8 cellular contexts compared by ENCODE assay signal in genomic region chr1:120850071-120850530, GRCh38. TPM values are rescaled to one million over a fixed set of nuclear protein-coding genes. Genes with fewer than 3 reads are reported as not detected.
DNase-seq lines count a peak whose midpoint lies in the region; ATAC-seq and TF ChIP-seq lines count a peak whose summit lies in the region.
"Not testable (repeated sequence)": the region's sequence is repeated elsewhere in the genome, so short reads cannot be mapped to it uniquely, and the experiment has no call there.

No MANE protein-coding gene starts in this region.

- H3K9ac ChIP-seq in KMS-11 (peak overlapping the region; percentile 74; the same call in 1 of the 2 replicates), mucosa of stomach (ENCODE audit: low read length) (peak overlapping the region; percentile 73)

- not testable (repeated sequence) for H2AFZ ChIP-seq in KMS-11 (ENCODE audit: low read depth)

- not testable (repeated sequence) for H3K9me3 Mint-ChIP-seq in brain

- WGBS in spleen, 5 donors = 0 to 15% (median 9%) methylated on average over 6 to 11 of the region's 14 CpGs; no CpG with 5 or more reads in 1 of the 5 donors

- not testable (repeated sequence) for H3K4me1 ChIP-seq in KMS-11 (ENCODE audit: low read depth, poor library complexity, severe bottlenecking); mucosa of stomach (ENCODE audit: control insufficient read depth, insufficient read depth, low read length); spleen

- DNase-seq in CD1c-positive myeloid dendritic cell (ENCODE audit: extremely low spot score) = peak; percentile 76
- DNase-seq in GOT3 (lab: John Stamatoyannopoulos, UW) = peak; percentile 14
- DNase-seq in T-helper 17 cell = peak in 1 of 3 donors; percentile 14
- peak; percentile 18 for DNase-seq in globus pallidus (ENCODE audit: low spot score)
- DNase-seq in spleen = not testable (repeated sequence)

- ATAC-seq in T-helper 17 cell = not testable (repeated sequence)

- H3K79me2 ChIP-seq in KMS-11 (ENCODE audit: insufficient read depth, low read depth) = not testable (repeated sequence)

- H3K9me3 ChIP-seq in T-helper 17 cell (ENCODE audit: control insufficient read depth, low read length, poor library complexity, severe bottlenecking); mucosa of stomach (ENCODE audit: control insufficient read depth, low read length); spleen: not testable (repeated sequence)

- not testable (repeated sequence) for H3K27me3 Mint-ChIP-seq in T-helper 17 cell, brain

- intact Hi-C loops in spleen (cut with DNase I; ENCODE audit: low total_unique reads) = not testable (repeated sequence)

- H3K27ac Mint-ChIP-seq in T-helper 17 cell = peak overlapping the region; percentile 95
- H3K27ac Mint-ChIP-seq in brain = peak overlapping the region in 4 of 5 experiments; percentile 88 to 99 (median 96)

- H3K4me3 ChIP-seq in KMS-11 (IDR thresholded peaks at IDR 0.05; ENCODE audit: insufficient read depth, low read depth, low read length); mucosa of stomach (ENCODE audit: low read length): not testable (repeated sequence)
- peak overlapping the region in 4 of 8 donors; percentile 13 to 46 (median 26) for H3K4me3 ChIP-seq in spleen

- H3K4me3 Mint-ChIP-seq in T-helper 17 cell (peak overlapping the region; percentile 93), brain (peak overlapping the region; percentile 83 to 88 (median 86))

- not testable (repeated sequence) for H4K20me1 ChIP-seq in KMS-11 (ENCODE audit: insufficient read depth)

- H3K27ac ChIP-seq in KMS-11 = peak overlapping the region; percentile 78
- peak overlapping the region in 6 of 8 donors; percentile 66 to 93 (median 80) for H3K27ac ChIP-seq in spleen

- H3K27me3 ChIP-seq in KMS-11 (ENCODE audit: insufficient read depth, low read depth); mucosa of stomach (ENCODE audit: control insufficient read depth, insufficient read depth, low read length); spleen (replicated peaks in 1 of 7): not testable (repeated sequence)

- not testable (repeated sequence) for H3K36me3 ChIP-seq in KMS-11 (ENCODE audit: insufficient read depth); mucosa of stomach (ENCODE audit: control insufficient read depth, insufficient read depth, low read length); spleen

- TF ChIP-seq POLR2A in spleen (IDR thresholded peaks at IDR 0.05) = not testable (repeated sequence)

- H3K4me1 Mint-ChIP-seq in T-helper 17 cell, brain: not testable (repeated sequence)

- TF ChIP-seq CTCF in KMS-11 (conservative IDR thresholded peaks at IDR 0.05; ENCODE audit: low read depth, low read length); brain (conservative IDR thresholded peaks at IDR 0.05); spleen (IDR thresholded peaks at IDR 0.05 in 8 of 11, conservative IDR thresholded peaks at IDR 0.05 in 3 of 11): not testable (repeated sequence)

- H3K36me3 Mint-ChIP-seq in T-helper 17 cell (ENCODE audit: low read depth); brain: not testable (repeated sequence)

- peak overlapping the region; percentile 21; the same call in 1 of the 2 replicates for H3K4me2 ChIP-seq in KMS-11

RNA-seq across cellular contexts. Expression of gene PPIAL4A, which starts 39.5 kb away (rescaled TPM):
- not detected for total RNA-seq in T-helper 17 cell
- not detected for polyA plus RNA-seq in brain (ENCODE audit: insufficient read depth, low read depth, low replicate concordance)
- not detected for total RNA-seq in spleen
- polyA plus RNA-seq in spleen = not detected
